Comparison of ENCODE assay signal across 8 cellular contexts in the genomic region with DNA sequence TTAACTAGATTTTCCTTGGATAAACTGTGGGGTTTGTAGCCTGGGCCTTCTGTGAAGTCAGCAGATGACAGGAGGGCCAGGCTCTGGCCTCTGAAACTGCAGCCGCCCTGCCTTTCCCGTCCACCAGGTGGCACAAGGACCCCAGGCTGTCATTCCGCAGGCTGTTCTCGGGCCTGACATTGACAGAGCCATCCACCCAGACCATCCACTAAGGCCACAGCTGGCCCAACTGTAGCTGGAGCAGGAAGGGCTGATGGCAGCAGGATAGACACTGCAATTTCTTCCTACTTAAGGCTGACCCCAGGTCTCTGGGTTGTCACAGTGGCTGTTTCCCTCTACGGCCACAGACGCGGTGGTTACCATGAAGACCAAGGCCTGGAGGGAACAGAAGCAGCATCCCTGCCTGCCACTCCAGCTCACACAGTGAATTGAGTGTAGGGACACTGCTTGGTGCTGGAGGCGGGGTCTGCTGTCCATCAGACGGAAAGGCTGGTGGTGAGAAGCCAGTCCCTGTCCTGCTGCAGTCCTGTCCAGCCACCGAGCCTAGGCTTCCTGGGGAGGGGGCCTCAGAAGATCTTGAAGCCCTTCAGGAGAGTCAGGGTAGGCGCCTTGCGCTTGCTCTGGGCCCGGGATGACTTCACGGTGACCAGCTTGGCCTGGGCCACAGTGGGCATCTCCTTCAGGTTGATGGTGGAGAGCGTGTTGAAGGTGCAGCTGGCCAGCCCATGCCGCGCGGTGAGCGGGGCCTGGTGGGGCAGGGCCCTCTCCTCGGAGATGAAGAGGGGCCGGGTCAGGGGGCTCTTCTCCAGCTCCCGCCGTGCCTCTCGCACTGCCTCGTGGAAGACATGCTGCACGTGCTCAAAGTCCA. TPM values are rescaled to one million over a fixed set of nuclear protein-coding genes. Genes with fewer than 3 reads are reported as not detected.
A peak's percentile ranks its signal among the peaks of the same experiment; 100 is the strongest.
DNase-seq lines count a peak whose midpoint lies in the region; ATAC-seq and TF ChIP-seq lines count a peak whose summit lies in the region.

No MANE protein-coding gene starts in this region.

- in situ Hi-C loops in G401 (cut with HindIII; ENCODE audit: low sequenced_read_pairs), result no loop called here

- peak; percentile 96 for TF ChIP-seq CTCF in RWPE1 (conservative IDR thresholded peaks at IDR 0.05; ENCODE audit: low read depth)

- POLR2A ChIA-PET in RWPE1 (lab: Yijun Ruan, JAX; ENCODE audit: low non-redundant PET), result no interaction called here

- H3K27ac ChIP-seq in RWPE1, result no peak overlapping the region

- peak; percentile 80 for ATAC-seq in Right ventricle myocardium inferior
- ATAC-seq in HG02571 (IDR thresholded peaks at IDR 0.05; ENCODE audit: unreplicated experiment), result no peak
- ATAC-seq in GM21381 (IDR thresholded peaks at IDR 0.05; ENCODE audit: unreplicated experiment), result no peak

- CTCF ChIA-PET in RWPE1 (lab: Yijun Ruan, JAX), result interaction anchor here (0.5 to 2.1 kb wide), 10 partner anchors 9 to 1164 kb away, joined by 3 to 9 read pairs (median 4); no protein-coding TSS in a partner anchor

- DNase-seq in G401 (ENCODE audit: low spot score) (peak; percentile 84), RWPE1 (ENCODE audit: low spot score) (peak; percentile 75), Right ventricle myocardium inferior (ENCODE audit: missing footprints) (peak; percentile 86), posterior cingulate gyrus (peak; percentile 54 to 96 (median 79))
- peak; percentile 53 for DNase-seq in activated naive CD4-positive, alpha-beta T cell treated with anti-CD3 and anti-CD28 coated beads, Interleukin-2, amount 50 U/mL, for 16 hours

- TF ChIP-seq EP300 in Ishikawa (IDR thresholded peaks at IDR 0.05; ENCODE audit: borderline replicate concordance), result no peak

- peak; percentile 98 for TF ChIP-seq RAD21 in Ishikawa (IDR thresholded peaks at IDR 0.05; ENCODE audit: low read depth)

- intact Hi-C loops in Right ventricle myocardium inferior (cut with DNase I), result loop anchor here (1.0 to 2.0 kb wide), 2 partner anchors 24 to 47 kb away; no protein-coding TSS in a partner anchor
- intact Hi-C loops in posterior cingulate gyrus (cut with DNase I), result loop anchor here (1.0 kb wide), 2 partner anchors 24 to 47 kb away; no protein-coding TSS in a partner anchor

TF ChIP-seq in Ishikawa, 13 proteins besides CTCF, POLR2A, EP300 and RAD21:
- TF ChIP-seq, protein P1, sequence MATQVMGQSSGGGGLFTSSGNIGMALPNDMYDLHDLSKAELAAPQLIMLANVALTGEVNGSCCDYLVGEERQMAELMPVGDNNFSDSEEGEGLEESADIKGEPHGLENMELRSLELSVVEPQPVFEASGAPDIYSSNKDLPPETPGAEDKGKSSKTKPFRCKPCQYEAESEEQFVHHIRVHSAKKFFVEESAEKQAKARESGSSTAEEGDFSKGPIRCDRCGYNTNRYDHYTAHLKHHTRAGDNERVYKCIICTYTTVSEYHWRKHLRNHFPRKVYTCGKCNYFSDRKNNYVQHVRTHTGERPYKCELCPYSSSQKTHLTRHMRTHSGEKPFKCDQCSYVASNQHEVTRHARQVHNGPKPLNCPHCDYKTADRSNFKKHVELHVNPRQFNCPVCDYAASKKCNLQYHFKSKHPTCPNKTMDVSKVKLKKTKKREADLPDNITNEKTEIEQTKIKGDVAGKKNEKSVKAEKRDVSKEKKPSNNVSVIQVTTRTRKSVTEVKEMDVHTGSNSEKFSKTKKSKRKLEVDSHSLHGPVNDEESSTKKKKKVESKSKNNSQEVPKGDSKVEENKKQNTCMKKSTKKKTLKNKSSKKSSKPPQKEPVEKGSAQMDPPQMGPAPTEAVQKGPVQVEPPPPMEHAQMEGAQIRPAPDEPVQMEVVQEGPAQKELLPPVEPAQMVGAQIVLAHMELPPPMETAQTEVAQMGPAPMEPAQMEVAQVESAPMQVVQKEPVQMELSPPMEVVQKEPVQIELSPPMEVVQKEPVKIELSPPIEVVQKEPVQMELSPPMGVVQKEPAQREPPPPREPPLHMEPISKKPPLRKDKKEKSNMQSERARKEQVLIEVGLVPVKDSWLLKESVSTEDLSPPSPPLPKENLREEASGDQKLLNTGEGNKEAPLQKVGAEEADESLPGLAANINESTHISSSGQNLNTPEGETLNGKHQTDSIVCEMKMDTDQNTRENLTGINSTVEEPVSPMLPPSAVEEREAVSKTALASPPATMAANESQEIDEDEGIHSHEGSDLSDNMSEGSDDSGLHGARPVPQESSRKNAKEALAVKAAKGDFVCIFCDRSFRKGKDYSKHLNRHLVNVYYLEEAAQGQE (IDR thresholded peaks at IDR 0.05; ENCODE audit: low read depth), result no peak
- no peak for TF ChIP-seq CREB1 (IDR thresholded peaks at IDR 0.05; ENCODE audit: low read depth)
- TF ChIP-seq MAX (IDR thresholded peaks at IDR 0.05), result no peak

RNA-seq across cellular contexts. Expression of gene SLC51B, which starts 9.4 kb away (rescaled TPM):
- not detected in 2 replicates for total RNA-seq in G401 (2014; rRNA removed; shearing (Covaris generic))
- total RNA-seq in Right ventricle myocardium inferior, result not detected

RNA-seq across cellular contexts. Expression of gene RASL12, which starts 13.2 kb away (rescaled TPM):
- total RNA-seq in G401 (2014; rRNA removed; shearing (Covaris generic)), result not detected in 2 replicates
- 23.3 TPM for total RNA-seq in Right ventricle myocardium inferior

RNA-seq across cellular contexts. Expression of gene KBTBD13, which starts 22.0 kb away (rescaled TPM):
- 0.37 TPM in 1 of 2 replicates, not detected in the other for total RNA-seq in G401 (2014; rRNA removed; shearing (Covaris generic))
- total RNA-seq in Right ventricle myocardium inferior, result 8.4 TPM

RNA-seq across cellular contexts. Expression of gene MTFMT, which starts 25.1 kb away (rescaled TPM):
- 34.2 and 99.1 TPM in 2 replicates for total RNA-seq in G401 (2014; rRNA removed; shearing (Covaris generic))
- total RNA-seq in Right ventricle myocardium inferior, result 18.7 TPM

Comparison
In these comparisons a context has a peak if more than half of its experiments do, and no peak if none do; other contexts are left out.
1. RNA of gene RASL12, which starts 13.2 kb away (total RNA-seq): 23.3 TPM in Right ventricle myocardium inferior (single experiment); not detected in G401; every median in the first group is over 10 times any median in the second.
2. Peak in every context shown above with its lines, with median percentiles within 50 percentile points of each other: DNase-seq.